ENCODE assay signal across 8 cellular contexts in genomic region chr12:55925870-55926737, GRCh38. TPM values are rescaled to one million over a fixed set of nuclear protein-coding genes. Genes with fewer than 3 reads are reported as not detected.
A peak's percentile ranks its signal among the peaks of the same experiment; 100 is the strongest.
DNase-seq lines count a peak whose midpoint lies in the region; ATAC-seq and TF ChIP-seq lines count a peak whose summit lies in the region.

No MANE protein-coding gene starts in this region.

- H3K4me3 ChIP-seq in HUES6 (ENCODE audit: low read depth, low read length) = peak overlapping the region; percentile 99
- peak overlapping the region; percentile 75 to 85 for H3K4me3 ChIP-seq in body of pancreas
- peak overlapping the region; percentile 93 for H3K4me3 ChIP-seq in mesodermal cell (ENCODE audit: extremely low read depth, insufficient read depth, low read length, poor library complexity, severe bottlenecking)

- DNase-seq in Calu3 (no peak), body of pancreas (no peak), activated gamma-delta T cell (lab: John Stamatoyannopoulos, UW) (no peak)
- no peak for DNase-seq in stimulated activated CD4-positive, alpha-beta T cell treated with anti-CD3 and anti-CD28 coated beads, Interleukin-12 subunit alpha, Interleukin-12 subunit beta, amount 100 ng/mL, for 4 hours
- no peak for DNase-seq in NK-92 treated with Interleukin-12 subunit alpha and Interleukin-12 subunit beta, amount 100 ng/mL, for 24 hours (lab: John Stamatoyannopoulos, UW)

- H3K4me3 Mint-ChIP-seq in Calu3 (ENCODE audit: low read depth, unreplicated experiment) = peak overlapping the region; percentile 95

- TSS peak; percentile 54 for BruUV-seq in Calu3 (replicated peaks; lab: Mats Ljungman, UMichigan)

- peak overlapping the region; percentile 95 for H3K27ac Mint-ChIP-seq in Calu3 (ENCODE audit: unreplicated experiment)

- TF ChIP-seq CTCF in Calu3 (IDR thresholded peaks at IDR 0.05; ENCODE audit: unreplicated experiment) (no peak), body of pancreas (IDR thresholded peaks at IDR 0.05) (no peak)

- peaks cover 29% of the 10 kb centered on the region for H3K4me1 Mint-ChIP-seq in Calu3 (ENCODE audit: low read depth, unreplicated experiment)

- 6 to 8% methylated on average over 10 of the region's 10 CpGs for WGBS in body of pancreas, 2 donors
- 0 to 18% methylated on average over 4 to 7 of the region's 10 CpGs for WGBS in mesodermal cell (ENCODE audit: insufficient coverage in 2 of 2), 2 experiments

- no peaks in the 10 kb centered on the region for H3K27me3 Mint-ChIP-seq in Calu3 (ENCODE audit: unreplicated experiment)

- H3K9me3 ChIP-seq in HUES6 (ENCODE audit: control insufficient read depth, insufficient read depth, low read depth, low read length) (no peaks in the 10 kb centered on the region), body of pancreas (no peaks in the 10 kb centered on the region), mesodermal cell (ENCODE audit: control insufficient read depth, low read length) (no peaks in the 10 kb centered on the region)

- H3K36me3 ChIP-seq in HUES6 (ENCODE audit: control insufficient read depth, insufficient read depth, low read length) = peaks cover 24% of the 10 kb centered on the region
- peaks cover 0 to 3% of the 10 kb centered on the region in 2 donors for H3K36me3 ChIP-seq in body of pancreas (replicated peaks in 1 of 2; ENCODE audit: insufficient read depth in 1 of 2, low read depth in 2 of 2)
- H3K36me3 ChIP-seq in mesodermal cell (ENCODE audit: control insufficient read depth, insufficient read depth, low read length) = peaks cover 48% of the 10 kb centered on the region

- peak overlapping the region; percentile 96 for H3K9ac ChIP-seq in HUES6 (ENCODE audit: low read length)

- TF ChIP-seq POLR2A in body of pancreas (IDR thresholded peaks at IDR 0.05) = no peak

- no peaks in the 10 kb centered on the region for H3K9me3 Mint-ChIP-seq in Calu3 (ENCODE audit: low read depth, unreplicated experiment)

- peak overlapping the region; percentile 93 for H3K27ac ChIP-seq in HUES6 (ENCODE audit: low read depth, low read length)
- peak overlapping the region in 3 of 4 donors; percentile 94 to 97 (median 96) for H3K27ac ChIP-seq in body of pancreas
- peak overlapping the region; percentile 51 for H3K27ac ChIP-seq in mesodermal cell (ENCODE audit: low read depth, low read length, severe bottlenecking)

- ATAC-seq in body of pancreas (no peak), GM19324 (IDR thresholded peaks at IDR 0.05; ENCODE audit: low FRiP score, unreplicated experiment) (no peak)

- intact Hi-C loops in Calu3 (cut with micrococcal nuclease; ENCODE audit: unreplicated experiment) (loop anchor here (2.0 kb wide), 2 partner anchors 47 to 97 kb away; partner anchors contain the start of gene DNAJC14), body of pancreas (cut with DNase I) (no loop called here)

- H3K27me3 ChIP-seq in HUES6 (ENCODE audit: control insufficient read depth, insufficient read depth, low read length) (0 out of 2 replicates have a peak, but pooled peaks cover under 1% of the 10 kb centered on the region), body of pancreas (no peaks in the 10 kb centered on the region)

- CTCF ChIA-PET in Calu3 (lab: Charles Lee) = interaction anchor here (0.5 to 1.4 kb wide), 10 partner anchors 36 to 728 kb away, joined by 3 to 11 read pairs (median 5); partner anchors contain the start of genes DNAJC14, ORMDL2 and SARNP

- H3K36me3 Mint-ChIP-seq in Calu3 (ENCODE audit: insufficient read depth, unreplicated experiment) = peaks cover 52% of the 10 kb centered on the region

- H3K4me1 ChIP-seq in HUES6 (ENCODE audit: control insufficient read depth, insufficient read depth, low read length) (peaks cover 11% of the 10 kb centered on the region), body of pancreas (peaks cover 37% of the 10 kb centered on the region), mesodermal cell (ENCODE audit: control insufficient read depth, insufficient read depth, low read length, poor library complexity, severe bottlenecking) (peaks cover 14% of the 10 kb centered on the region)

RNA-seq across cellular contexts. Expression of gene PYM1, which starts 1.6 kb away (rescaled TPM):
- total RNA-seq in Calu3 (2022) = 33.6 and 35.4 TPM in 2 replicates
- total RNA-seq in body of pancreas = 10 to 100 TPM; 21.5 to 26.0 TPM
- 63.4 TPM for polyA plus RNA-seq in mesodermal cell (2013, experiment 1 of 2)
- polyA plus RNA-seq in mesodermal cell (2013, experiment 2 of 2) = 59.8 TPM

RNA-seq across cellular contexts. Expression of gene DGKA, which starts 4.9 kb away (rescaled TPM):
- total RNA-seq in Calu3 (2022) = 50.3 and 51.2 TPM in 2 replicates
- total RNA-seq in body of pancreas = 100 to 1,000 TPM in 1 of 2 donors, 10 to 100 TPM in 1; 33.3 to 128 TPM
- polyA plus RNA-seq in mesodermal cell (2013, experiment 1 of 2) = 69.6 TPM
- polyA plus RNA-seq in mesodermal cell (2013, experiment 2 of 2) = 61.0 TPM

RNA-seq across cellular contexts. Expression of gene PMEL, which starts 39.7 kb away (rescaled TPM):
- total RNA-seq in Calu3 (2022) = 1.6 and 2.1 TPM in 2 replicates
- total RNA-seq in body of pancreas = 1 to 10 TPM; 1.6 to 2.6 TPM
- 48.8 TPM for polyA plus RNA-seq in mesodermal cell (2013, experiment 1 of 2)
- 27.0 TPM for polyA plus RNA-seq in mesodermal cell (2013, experiment 2 of 2)

RNA-seq across cellular contexts. Expression of gene CDK2, which starts 40.5 kb away (rescaled TPM):
- total RNA-seq in Calu3 (2022) = 68.9 and 76.4 TPM in 2 replicates
- 10 to 100 TPM in 1 of 2 donors, 1 to 10 TPM in 1; 8.8 to 12.5 TPM for total RNA-seq in body of pancreas
- 51.1 TPM for polyA plus RNA-seq in mesodermal cell (2013, experiment 1 of 2)
- 49.6 TPM for polyA plus RNA-seq in mesodermal cell (2013, experiment 2 of 2)

RNA-seq across cellular contexts. Expression of gene RAB5B, which starts 47.8 kb away (rescaled TPM):
- total RNA-seq in Calu3 (2022) = 84.7 and 91.6 TPM in 2 replicates
- total RNA-seq in body of pancreas = 10 to 100 TPM; 28.3 to 33.9 TPM
- polyA plus RNA-seq in mesodermal cell (2013, experiment 1 of 2) = 108 TPM
- polyA plus RNA-seq in mesodermal cell (2013, experiment 2 of 2) = 91.2 TPM
